ENCODE assay signal across 23 cellular contexts in the genomic region with DNA sequence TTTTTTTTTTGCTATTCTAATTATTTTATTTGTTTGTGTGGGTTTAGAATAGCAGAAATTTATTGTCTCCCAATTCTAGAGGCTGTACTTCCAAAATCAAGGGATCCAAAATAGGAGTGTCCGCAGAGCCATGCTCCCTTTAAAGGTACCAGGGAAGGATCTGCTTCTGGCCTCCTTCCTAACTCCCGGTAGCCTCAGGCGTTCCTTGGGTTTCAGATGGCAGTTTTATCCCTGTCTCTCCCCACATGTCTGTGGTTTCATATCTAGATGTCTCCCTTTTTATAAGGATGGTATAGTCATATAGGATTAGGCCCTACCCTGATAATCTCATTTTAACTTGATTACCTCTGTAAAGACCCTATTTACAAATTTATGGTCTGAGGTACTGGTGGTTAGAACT. TPM values are rescaled to one million over a fixed set of nuclear protein-coding genes. Genes with fewer than 3 reads are reported as not detected.
DNase-seq lines count a peak whose midpoint lies in the region; ATAC-seq and TF ChIP-seq lines count a peak whose summit lies in the region.
"Had no signal": no experiment of that assay in that cellular context is flagged by ENCODE, and none has a peak within 500 bp of the region (broad histone marks: within the 10 kb centered on the region; RNA-seq: fewer than 3 reads in every experiment).

No MANE protein-coding gene starts in this region.

- WGBS in IMR-90 (ENCODE audit: extremely low coverage in 2 of 2, insufficient read length in 1 of 2), 2 experiments: no CpG with 5 or more reads among the region's 3 CpGs
- WGBS in trophoblast cell (ENCODE audit: extremely low coverage, insufficient coverage, insufficient read length): no CpG with 5 or more reads among the region's 3 CpGs
- WGBS in smooth muscle cell (ENCODE audit: low lambda C conversion rate): 73% methylated on average over 3 of the region's 3 CpGs

- H3K18ac ChIP-seq in IMR-90 (ENCODE audit: low read depth, low read length) (no peak overlapping the region), trophoblast cell (ENCODE audit: low read length) (no peak overlapping the region)

- POLR2A ChIA-PET in IMR-90 (lab: Charles Lee; ENCODE audit: unreplicated experiment): interaction anchor here (0.6 kb wide), 1 partner anchor 162 kb away, joined by 5 read pairs; no protein-coding TSS in a partner anchor
- POLR2A ChIA-PET in activated CD8-positive, alpha-beta T cell treated with anti-CD3 and anti-CD28 coated beads for 36 hours (lab: Charles Lee): no interaction called here

- no peak overlapping the region for H4K8ac ChIP-seq in IMR-90 (ENCODE audit: low read depth in 2 of 2, low read length in 2 of 2)
- H4K8ac ChIP-seq in trophoblast cell (ENCODE audit: low read depth, low read length): no peak overlapping the region

- no peaks in the 10 kb centered on the region for H3F3A ChIP-seq in smooth muscle cell (ENCODE audit: low read depth)

- H2AFZ ChIP-seq in IMR-90 (replicated peaks; ENCODE audit: low read length, poor library complexity) (no peak overlapping the region), trophoblast cell (ENCODE audit: insufficient read depth, low read length, poor library complexity) (no peak overlapping the region), smooth muscle cell (ENCODE audit: low read depth) (no peak overlapping the region)

- H3K27me3 ChIP-seq in IMR-90 (ENCODE audit: control insufficient read depth, insufficient read depth, low read length) (no peaks in the 10 kb centered on the region), trophoblast cell (ENCODE audit: insufficient read depth, low read length) (no peaks in the 10 kb centered on the region), smooth muscle cell (ENCODE audit: low read depth) (no peaks in the 10 kb centered on the region)

- no peak overlapping the region for H2BK120ac ChIP-seq in IMR-90 (ENCODE audit: low read depth, low read length)
- no peak overlapping the region for H2BK120ac ChIP-seq in trophoblast cell (ENCODE audit: insufficient read depth, low read length, poor library complexity)

- H3K9me3 ChIP-seq in IMR-90 (ENCODE audit: control insufficient read depth, insufficient read depth, low read length) (no peaks in the 10 kb centered on the region), trophoblast cell (ENCODE audit: insufficient read depth, low read depth, low read length) (no peaks in the 10 kb centered on the region), smooth muscle cell (replicated peaks; ENCODE audit: low read depth) (no peaks in the 10 kb centered on the region)

- peaks cover 14% of the 10 kb centered on the region for H3K79me2 ChIP-seq in trophoblast cell (ENCODE audit: control insufficient read depth, insufficient read depth, low read length, poor library complexity)
- peaks cover 94% of the 10 kb centered on the region for H3K79me2 ChIP-seq in smooth muscle cell (ENCODE audit: low read depth)

- H3K23ac ChIP-seq in IMR-90 (ENCODE audit: low read depth, low read length): no peak overlapping the region
- no peak overlapping the region for H3K23ac ChIP-seq in trophoblast cell (ENCODE audit: low read length)

- H4K91ac ChIP-seq in IMR-90 (ENCODE audit: insufficient read depth, low read depth, low read length) (no peak overlapping the region), trophoblast cell (ENCODE audit: low read depth, low read length) (no peak overlapping the region)

- H4K5ac ChIP-seq in IMR-90 (ENCODE audit: low read depth, low read length): no peak overlapping the region

- no peak for TF ChIP-seq RAD21 in IMR-90 (IDR thresholded peaks at IDR 0.05; ENCODE audit: low read length)

- H4K20me1 ChIP-seq in IMR-90 (ENCODE audit: insufficient read depth, low read length) (peaks cover 31% of the 10 kb centered on the region), smooth muscle cell (ENCODE audit: low read depth) (peaks cover 95% of the 10 kb centered on the region)

- H3K56ac ChIP-seq in IMR-90 (ENCODE audit: extremely low read depth, insufficient read depth, low read length): no peak overlapping the region

- no peaks in the 10 kb centered on the region for H3K36me3 Mint-ChIP-seq in activated CD8-positive, alpha-beta T cell treated with anti-CD3 and anti-CD28 coated beads for 36 hours (ENCODE audit: low read depth)
- no peaks in the 10 kb centered on the region for H3K36me3 Mint-ChIP-seq in activated naive CD4-positive, alpha-beta T cell treated with anti-CD3 and anti-CD28 coated beads, Interleukin-2, amount 50 U/mL, for 72 hours

- TF ChIP-seq POLR2A in IMR-90 (IDR thresholded peaks at IDR 0.05; ENCODE audit: low read depth, low read length): no peak

- H3K79me1 ChIP-seq in IMR-90 (ENCODE audit: low read depth in 1 of 2, low read length in 2 of 2) (peaks cover 36 to 71% of the 10 kb centered on the region in 2 experiments), trophoblast cell (ENCODE audit: low read length) (no peaks in the 10 kb centered on the region)

- no peak overlapping the region for H2BK20ac ChIP-seq in IMR-90 (ENCODE audit: low read depth, low read length)

- H2BK5ac ChIP-seq in IMR-90 (ENCODE audit: low read depth, low read length, poor library complexity, severe bottlenecking) (no peak overlapping the region), trophoblast cell (ENCODE audit: low read depth, low read length, poor library complexity) (no peak overlapping the region)

- H3K4ac ChIP-seq in IMR-90 (ENCODE audit: low read depth, low read length) (no peak overlapping the region), trophoblast cell (ENCODE audit: low read depth, low read length) (peak overlapping the region; percentile 47)

- CTCF ChIA-PET in IMR-90 (lab: Yijun Ruan, JAX): no interaction called here
- CTCF ChIA-PET in activated CD8-positive, alpha-beta T cell treated with anti-CD3 and anti-CD28 coated beads for 36 hours (lab: Charles Lee): no interaction called here

- H3K4me2 ChIP-seq in IMR-90 (ENCODE audit: low read depth, low read length) (no peak overlapping the region), trophoblast cell (ENCODE audit: low read length) (no peak overlapping the region), smooth muscle cell (no peak overlapping the region)

- no peak overlapping the region for H3K27ac ChIP-seq in IMR-90 (ENCODE audit: insufficient read depth, low read length)
- no peak overlapping the region for H3K27ac ChIP-seq in trophoblast cell (ENCODE audit: low read depth, low read length)
- H3K27ac ChIP-seq in smooth muscle cell (ENCODE audit: low read depth): no peak overlapping the region
- H3K27ac ChIP-seq: C4-2B, RWPE1 had no signal

- no peak for ATAC-seq in IMR-90 (ENCODE audit: low read depth)
- no peak for ATAC-seq in activated CD8-positive, alpha-beta T cell treated with anti-CD3 and anti-CD28 coated beads for 36 hours
- ATAC-seq in activated naive CD4-positive, alpha-beta T cell treated with anti-CD3 and anti-CD28 coated beads, Interleukin-2, amount 50 U/mL, for 72 hours: no peak
- ATAC-seq: HepG2, SK-N-SH treated with all-trans-retinoic acid at 6 μM for 48 hours had no signal

- intact Hi-C loops in IMR-90 (cut with micrococcal nuclease): no loop called here
- intact Hi-C loops in activated CD8-positive, alpha-beta T cell treated with anti-CD3 and anti-CD28 coated beads for 36 hours (cut with micrococcal nuclease): no loop called here

- no peaks in the 10 kb centered on the region for H3K27me3 Mint-ChIP-seq in activated CD8-positive, alpha-beta T cell treated with anti-CD3 and anti-CD28 coated beads for 36 hours
- H3K27me3 Mint-ChIP-seq: CD8-positive, alpha-beta memory T cell had no signal

- BruUV-seq in IMR-90 (replicated peaks; lab: Mats Ljungman, UMichigan): no TSS peak

- H3K9me3 Mint-ChIP-seq in activated CD8-positive, alpha-beta T cell treated with anti-CD3 and anti-CD28 coated beads for 36 hours: no peaks in the 10 kb centered on the region
- no peaks in the 10 kb centered on the region for H3K9me3 Mint-ChIP-seq in activated naive CD4-positive, alpha-beta T cell treated with anti-CD3 and anti-CD28 coated beads, Interleukin-2, amount 50 U/mL, for 72 hours
- H3K9me3 Mint-ChIP-seq: CD8-positive, alpha-beta memory T cell had no signal

- H2BK12ac ChIP-seq in trophoblast cell (ENCODE audit: low read length): no peak overlapping the region

- no peak overlapping the region for H2AK9ac ChIP-seq in IMR-90 (replicated peaks; ENCODE audit: low read depth, low read length, poor library complexity)

- no peak overlapping the region for H2BK15ac ChIP-seq in IMR-90 (ENCODE audit: low read depth, low read length)

- peaks cover 10% of the 10 kb centered on the region for H3K9me1 ChIP-seq in IMR-90 (ENCODE audit: insufficient read depth, low read length)

- no peaks in the 10 kb centered on the region for H3K4me1 Mint-ChIP-seq in activated CD8-positive, alpha-beta T cell treated with anti-CD3 and anti-CD28 coated beads for 36 hours (ENCODE audit: low read depth)

- dilution Hi-C loops in IMR-90 (cut with HindIII; ENCODE audit: low sequenced_read_pairs, unreplicated experiment): no loop called here

- TF ChIP-seq CTCF in IMR-90 (conservative IDR thresholded peaks at IDR 0.05; ENCODE audit: low read depth, low read length) (no peak), smooth muscle cell (IDR thresholded peaks at IDR 0.05; ENCODE audit: borderline replicate concordance, insufficient read depth, poor library complexity, severe bottlenecking) (no peak)
- no peak for TF ChIP-seq CTCF in activated CD8-positive, alpha-beta T cell treated with anti-CD3 and anti-CD28 coated beads for 36 hours (IDR thresholded peaks at IDR 0.05)

- peak; percentile 26 for DNase-seq in EH (ENCODE audit: low read depth)
- no peak for DNase-seq in IMR-90
- DNase-seq in RPMI7951 (ENCODE audit: low read depth): peak; percentile 62
- DNase-seq in trophoblast cell: no peak
- DNase-seq in activated CD8-positive, alpha-beta T cell treated with anti-CD3 and anti-CD28 coated beads for 36 hours: no peak
- DNase-seq in putamen (ENCODE audit: low spot score): no peak
- no peak for DNase-seq in activated naive CD4-positive, alpha-beta T cell treated with anti-CD3 and anti-CD28 coated beads, Interleukin-2, amount 50 U/mL, for 72 hours (ENCODE audit: low spot score in 2 of 2)
- DNase-seq in smooth muscle cell (lab: John Stamatoyannopoulos, UW; ENCODE audit: unreplicated experiment): no peak
- DNase-seq: CD8-positive, alpha-beta memory T cell; GF-D8; H7; KBM-7; NCI-H1092 treated with DMSO at 0.1 percent for 48 hours; NCI-H146; NCI-H2029; NCI-H2227 treated with DMSO at 0.1 percent for 48 hours; NCI-H510A treated with DMSO at 0.1 percent for 48 hours; NCI-H774; SHP77 treated with DMSO at 0.1 percent for 48 hours had no signal

- H3K14ac ChIP-seq in IMR-90 (replicated peaks; ENCODE audit: low read depth, low read length): 0 out of 2 replicates have a peak overlapping the region, but pooled peaks have one; percentile 21
- H3K14ac ChIP-seq in trophoblast cell (ENCODE audit: low read length): no peak overlapping the region

- no peak overlapping the region for H3K4me3 Mint-ChIP-seq in activated CD8-positive, alpha-beta T cell treated with anti-CD3 and anti-CD28 coated beads for 36 hours
- H3K4me3 Mint-ChIP-seq: CD8-positive, alpha-beta memory T cell had no signal

- in situ Hi-C loops in IMR-90 (cut with MboI; ENCODE audit: low sequenced_read_pairs): no loop called here

- H3K4me3 ChIP-seq in IMR-90 (ENCODE audit: insufficient read depth, low read depth, low read length): no peak overlapping the region
- no peak overlapping the region for H3K4me3 ChIP-seq in trophoblast cell (ENCODE audit: low read depth, low read length)
- H3K4me3 ChIP-seq in smooth muscle cell: no peak overlapping the region

- no peak overlapping the region for H2AK5ac ChIP-seq in IMR-90 (ENCODE audit: low read depth, low read length)
- no peak overlapping the region for H2AK5ac ChIP-seq in trophoblast cell (ENCODE audit: low read length)

- no peak overlapping the region for H4K12ac ChIP-seq in trophoblast cell (ENCODE audit: low read depth, low read length)

- no peak overlapping the region for H3K27ac Mint-ChIP-seq in activated CD8-positive, alpha-beta T cell treated with anti-CD3 and anti-CD28 coated beads for 36 hours
- no peak overlapping the region for H3K27ac Mint-ChIP-seq in activated naive CD4-positive, alpha-beta T cell treated with anti-CD3 and anti-CD28 coated beads, Interleukin-2, amount 50 U/mL, for 72 hours
- H3K27ac Mint-ChIP-seq: CD8-positive, alpha-beta memory T cell had no signal

- H3K9ac ChIP-seq in IMR-90 (ENCODE audit: low read depth, low read length) (no peak overlapping the region), trophoblast cell (ENCODE audit: low read length) (no peak overlapping the region), smooth muscle cell (ENCODE audit: low read depth) (no peak overlapping the region)

- H3K36me3 ChIP-seq in IMR-90 (ENCODE audit: control insufficient read depth, insufficient read depth, low read length): no peaks in the 10 kb centered on the region
- H3K36me3 ChIP-seq in trophoblast cell (ENCODE audit: control insufficient read depth in 1 of 2, insufficient read depth in 2 of 2, low read length in 2 of 2): peaks cover 0 to 4% of the 10 kb centered on the region in 2 experiments
- H3K36me3 ChIP-seq in smooth muscle cell (ENCODE audit: low read depth): no peaks in the 10 kb centered on the region

- H3K4me1 ChIP-seq in IMR-90 (ENCODE audit: control insufficient read depth, insufficient read depth, low read length) (peaks cover 6% of the 10 kb centered on the region), trophoblast cell (ENCODE audit: control insufficient read depth in 1 of 2, insufficient read depth in 2 of 2, low read length in 2 of 2) (peaks cover 0 to 7% of the 10 kb centered on the region in 2 experiments), smooth muscle cell (ENCODE audit: low read depth) (peaks cover 8% of the 10 kb centered on the region)

RNA-seq across cellular contexts. Expression of a gene that starts 48.4 kb away (rescaled TPM):
- 93.7 and 94.7 TPM in 2 replicates for total RNA-seq in IMR-90 (2012; rRNA removed)
- polyA plus RNA-seq in IMR-90 (2012; rRNA removed): 13.5 and 15.9 TPM in 2 replicates
- polyA plus RNA-seq in IMR-90 (2012; cell fraction: cytosol; rRNA removed): 3.4 and 4.9 TPM in 2 replicates
- 1.3 and 16.0 TPM in 2 replicates for polyA plus RNA-seq in IMR-90 (2012; cell fraction: nucleus; rRNA removed; ENCODE audit: low replicate concordance)
- total RNA-seq in RPMI7951 (2014; rRNA removed; shearing (Covaris generic)): 23.5 and 30.3 TPM in 2 replicates
- 33.4 and 35.8 TPM in 2 replicates for polyA plus RNA-seq in trophoblast cell (2013)
- 1 to 10 TPM; 6.6 to 6.9 TPM for total RNA-seq in activated CD8-positive, alpha-beta T cell treated with anti-CD3 and anti-CD28 coated beads for 36 hours
- total RNA-seq in activated naive CD4-positive, alpha-beta T cell treated with anti-CD3 and anti-CD28 coated beads, Interleukin-2, amount 50 U/mL, for 72 hours: 10 to 100 TPM in 1 of 2 donors, 1 to 10 TPM in 1; 3.5 to 14.6 TPM
- total RNA-seq in smooth muscle cell: 52.2 and 80.9 TPM in 2 replicates
- 13.6 and 15.5 TPM in 2 replicates for polyA plus RNA-seq in smooth muscle cell

Comparison
In these comparisons a context has a peak if more than half of its experiments do, and no peak if none do; other contexts are left out.
1. DNase-seq: peak in EH (single experiment) and RPMI7951 (single experiment); none in IMR-90 (single experiment), trophoblast cell (0 of 2), activated CD8-positive, alpha-beta T cell treated with anti-CD3 and anti-CD28 coated beads for 36 hours (single experiment), putamen (single experiment), activated naive CD4-positive, alpha-beta T cell treated with anti-CD3 and anti-CD28 coated beads, Interleukin-2, amount 50 U/mL, for 72 hours (0 of 2) and smooth muscle cell (single experiment).